In the genomic region with DNA sequence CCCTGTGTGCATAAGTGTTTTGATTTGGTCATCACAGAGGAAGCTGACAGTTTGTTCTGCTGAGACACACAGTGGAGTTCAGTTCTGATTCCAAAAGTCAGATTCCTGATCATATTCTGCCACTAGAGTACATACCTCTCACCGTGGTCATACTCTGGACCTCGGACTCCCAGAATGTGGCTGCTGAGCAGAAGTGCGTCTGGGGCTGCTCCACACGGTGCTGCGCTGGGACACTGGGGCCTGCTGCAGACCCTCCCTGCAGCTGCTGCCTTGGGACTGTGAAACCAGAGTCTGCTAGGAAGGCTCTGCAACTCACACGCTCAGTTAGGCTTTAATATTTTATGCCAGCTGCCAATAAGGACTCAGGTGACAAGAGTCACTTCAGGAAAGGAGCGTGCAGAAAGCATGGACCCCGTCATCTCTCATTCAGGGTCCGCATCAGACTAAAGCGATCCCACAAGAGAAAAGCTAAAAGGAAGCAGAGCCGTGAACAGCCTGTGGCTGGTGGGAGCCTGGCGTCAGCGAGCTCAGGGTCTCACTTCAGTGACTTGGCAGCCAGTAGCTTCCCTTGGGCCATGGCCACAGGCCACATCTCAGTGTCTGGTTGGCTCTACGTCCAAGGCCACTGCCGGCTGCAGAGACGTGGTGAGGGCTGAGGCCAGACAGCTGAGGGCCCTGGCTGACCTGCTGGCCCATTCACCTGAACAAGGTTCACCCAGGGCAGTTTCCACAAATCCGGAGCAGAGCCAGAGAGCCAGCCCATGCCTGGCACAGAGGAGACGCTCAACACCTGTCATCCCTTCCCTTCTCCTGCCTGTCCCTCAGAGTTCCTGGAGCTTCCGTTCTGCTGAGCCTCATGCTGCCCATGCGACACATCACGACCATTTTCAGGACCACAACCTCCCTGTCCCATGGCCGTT, we compare ENCODE assay signal across 1 cellular context.
TF ChIP-seq lines count a peak whose summit lies in the region.

No MANE protein-coding gene starts in this region.

TF ChIP-seq in HepG2, 621 proteins besides CTCF, POLR2A, EP300 and RAD21 (continued from another document and continues in another):
- TF ChIP-seq ZNF414 (CRISPR knock-in tag; IDR thresholded peaks at IDR 0.05), result peak; percentile 93
- peak; percentile 65 for TF ChIP-seq ZNF317 (CRISPR knock-in tag; IDR thresholded peaks at IDR 0.05)
- TF ChIP-seq ZNF784 (CRISPR knock-in tag; IDR thresholded peaks at IDR 0.05; ENCODE audit: borderline replicate concordance), result peak; percentile 91
- TF ChIP-seq, protein P1, sequence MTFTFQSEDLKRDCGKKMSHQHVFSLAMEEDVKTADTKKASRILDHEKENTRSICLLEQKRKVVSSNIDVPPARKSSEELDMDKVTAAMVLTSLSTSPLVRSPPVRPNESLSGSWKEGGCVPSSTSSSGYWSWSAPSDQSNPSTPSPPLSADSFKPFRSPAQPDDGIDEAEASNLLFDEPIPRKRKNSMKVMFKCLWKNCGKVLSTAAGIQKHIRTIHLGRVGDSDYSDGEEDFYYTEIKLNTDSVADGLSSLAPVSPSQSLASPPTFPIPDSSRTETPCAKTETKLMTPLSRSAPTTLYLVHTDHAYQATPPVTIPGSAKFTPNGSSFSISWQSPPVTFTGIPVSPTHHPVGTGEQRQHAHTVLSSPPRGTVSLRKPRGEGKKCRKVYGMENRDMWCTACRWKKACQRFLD (CRISPR knock-in tag; IDR thresholded peaks at IDR 0.05; ENCODE audit: borderline replicate concordance), result no peak; the same call in 1 of the 2 replicates
- no peak for TF ChIP-seq SUZ12 (IDR thresholded peaks at IDR 0.05; ENCODE audit: low read depth, low read length)
- TF ChIP-seq PAXIP1 (CRISPR knock-in tag; conservative IDR thresholded peaks at IDR 0.05), result peak; percentile 84
- no peak for TF ChIP-seq SRSF4 (IDR thresholded peaks at IDR 0.05; ENCODE audit: low read depth, low read length, poor library complexity, severe bottlenecking)
- peak; percentile 20; the same call in 1 of the 2 replicates for TF ChIP-seq STAG1 (CRISPR knock-in tag; IDR thresholded peaks at IDR 0.05)
- no peak for TF ChIP-seq NCOA5 (CRISPR knock-in tag; IDR thresholded peaks at IDR 0.05)
- peak; percentile 90 for TF ChIP-seq ZBTB21 (CRISPR knock-in tag; IDR thresholded peaks at IDR 0.05)
- TF ChIP-seq KLF12 (CRISPR knock-in tag; IDR thresholded peaks at IDR 0.05; ENCODE audit: borderline replicate concordance), result no peak
- peak; percentile 71 for TF ChIP-seq MED1 (CRISPR knock-in tag; IDR thresholded peaks at IDR 0.05)
- peak; percentile 80 for TF ChIP-seq ZBTB7B (CRISPR knock-in tag; IDR thresholded peaks at IDR 0.05)
- TF ChIP-seq EHMT2 (IDR thresholded peaks at IDR 0.05; ENCODE audit: borderline replicate concordance, low read depth, low read length), result no peak; the same call in 1 of the 2 replicates
- no peak for TF ChIP-seq KLF13 (CRISPR knock-in tag; IDR thresholded peaks at IDR 0.05)
- TF ChIP-seq ZNF543 (CRISPR knock-in tag; IDR thresholded peaks at IDR 0.05), result peak; percentile 72; the same call in 1 of the 2 replicates
- no peak for TF ChIP-seq GTF2F1 (IDR thresholded peaks at IDR 0.05; ENCODE audit: low read length)
- TF ChIP-seq TRIM24 (CRISPR knock-in tag; IDR thresholded peaks at IDR 0.05), result no peak
- TF ChIP-seq, protein P2, sequence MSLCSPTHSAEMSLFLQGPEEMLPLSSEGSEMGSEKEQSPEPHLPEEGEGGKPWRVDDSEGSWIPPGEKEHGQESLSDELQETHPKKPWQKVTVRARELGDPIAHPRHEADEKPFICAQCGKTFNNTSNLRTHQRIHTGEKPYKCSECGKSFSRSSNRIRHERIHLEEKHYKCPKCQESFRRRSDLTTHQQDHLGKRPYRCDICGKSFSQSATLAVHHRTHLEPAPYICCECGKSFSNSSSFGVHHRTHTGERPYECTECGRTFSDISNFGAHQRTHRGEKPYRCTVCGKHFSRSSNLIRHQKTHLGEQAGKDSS (CRISPR knock-in tag; IDR thresholded peaks at IDR 0.05; ENCODE audit: borderline replicate concordance, low read depth), result peak; percentile 92
- no peak; the same call in 1 of the 2 replicates for TF ChIP-seq AKAP8 (CRISPR knock-in tag; IDR thresholded peaks at IDR 0.05)
- no peak; the same call in 1 of the 2 replicates for TF ChIP-seq ZNF770 (CRISPR knock-in tag; IDR thresholded peaks at IDR 0.05)
- TF ChIP-seq ZNF180 (CRISPR knock-in tag; IDR thresholded peaks at IDR 0.05; ENCODE audit: borderline replicate concordance, low read depth), result no peak
- TF ChIP-seq SNAI1 (CRISPR knock-in tag; IDR thresholded peaks at IDR 0.05; ENCODE audit: borderline replicate concordance), result no peak
- TF ChIP-seq, protein P3, sequence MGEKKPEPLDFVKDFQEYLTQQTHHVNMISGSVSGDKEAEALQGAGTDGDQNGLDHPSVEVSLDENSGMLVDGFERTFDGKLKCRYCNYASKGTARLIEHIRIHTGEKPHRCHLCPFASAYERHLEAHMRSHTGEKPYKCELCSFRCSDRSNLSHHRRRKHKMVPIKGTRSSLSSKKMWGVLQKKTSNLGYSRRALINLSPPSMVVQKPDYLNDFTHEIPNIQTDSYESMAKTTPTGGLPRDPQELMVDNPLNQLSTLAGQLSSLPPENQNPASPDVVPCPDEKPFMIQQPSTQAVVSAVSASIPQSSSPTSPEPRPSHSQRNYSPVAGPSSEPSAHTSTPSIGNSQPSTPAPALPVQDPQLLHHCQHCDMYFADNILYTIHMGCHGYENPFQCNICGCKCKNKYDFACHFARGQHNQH (CRISPR knock-in tag; IDR thresholded peaks at IDR 0.05), result peak; percentile 69
- no peak for TF ChIP-seq TCF12 (IDR thresholded peaks at IDR 0.05)
- TF ChIP-seq TCF12 (CRISPR knock-in tag; IDR thresholded peaks at IDR 0.05), result no peak
- TF ChIP-seq ATF7 (IDR thresholded peaks at IDR 0.05), result no peak
- TF ChIP-seq ATF7 (CRISPR knock-in tag; IDR thresholded peaks at IDR 0.05), result no peak
- TF ChIP-seq CBX2 (IDR thresholded peaks at IDR 0.05; ENCODE audit: low read depth, low read length), result no peak
- no peak for TF ChIP-seq CBX2 (CRISPR knock-in tag; IDR thresholded peaks at IDR 0.05; ENCODE audit: low read depth)
- peak; percentile 92 for TF ChIP-seq TBL1XR1 (IDR thresholded peaks at IDR 0.05; ENCODE audit: borderline replicate concordance, low read length, partially characterized antibody)
- TF ChIP-seq FOXP4 (CRISPR knock-in tag; IDR thresholded peaks at IDR 0.05), result peak; percentile 70
- TF ChIP-seq ZSCAN22 (CRISPR knock-in tag; IDR thresholded peaks at IDR 0.05), result peak; percentile 59; the same call in 1 of the 2 replicates
- TF ChIP-seq THAP11 (CRISPR knock-in tag; IDR thresholded peaks at IDR 0.05), result peak; percentile 47; the same call in 1 of the 2 replicates
- TF ChIP-seq IRF2 (CRISPR knock-in tag; IDR thresholded peaks at IDR 0.05), result peak; percentile 58
- TF ChIP-seq TBX3 (IDR thresholded peaks at IDR 0.05; ENCODE audit: borderline replicate concordance), result no peak; the same call in 1 of the 2 replicates
- TF ChIP-seq SP2 (CRISPR knock-in tag; IDR thresholded peaks at IDR 0.05), result peak; percentile 48; the same call in 1 of the 2 replicates
- no peak for TF ChIP-seq EZH2 (conservative IDR thresholded peaks at IDR 0.05; ENCODE audit: low read depth, low read length)
- 0 out of 2 replicates have a peak, but pooled peaks have one; percentile 4 for TF ChIP-seq ZNF557 (CRISPR knock-in tag; IDR thresholded peaks at IDR 0.05)
- no peak for TF ChIP-seq ZNF33A (CRISPR knock-in tag; IDR thresholded peaks at IDR 0.05; ENCODE audit: borderline replicate concordance)
- TF ChIP-seq ZBTB1 (CRISPR knock-in tag; IDR thresholded peaks at IDR 0.05; ENCODE audit: borderline replicate concordance), result no peak
- peak; percentile 61; the same call in 1 of the 2 replicates for TF ChIP-seq FOXO1 (CRISPR knock-in tag; IDR thresholded peaks at IDR 0.05)
- TF ChIP-seq CBFB (CRISPR knock-in tag; IDR thresholded peaks at IDR 0.05), result no peak
- peak; percentile 67 for TF ChIP-seq KAT8 (CRISPR knock-in tag; IDR thresholded peaks at IDR 0.05)
- TF ChIP-seq, protein P4, sequence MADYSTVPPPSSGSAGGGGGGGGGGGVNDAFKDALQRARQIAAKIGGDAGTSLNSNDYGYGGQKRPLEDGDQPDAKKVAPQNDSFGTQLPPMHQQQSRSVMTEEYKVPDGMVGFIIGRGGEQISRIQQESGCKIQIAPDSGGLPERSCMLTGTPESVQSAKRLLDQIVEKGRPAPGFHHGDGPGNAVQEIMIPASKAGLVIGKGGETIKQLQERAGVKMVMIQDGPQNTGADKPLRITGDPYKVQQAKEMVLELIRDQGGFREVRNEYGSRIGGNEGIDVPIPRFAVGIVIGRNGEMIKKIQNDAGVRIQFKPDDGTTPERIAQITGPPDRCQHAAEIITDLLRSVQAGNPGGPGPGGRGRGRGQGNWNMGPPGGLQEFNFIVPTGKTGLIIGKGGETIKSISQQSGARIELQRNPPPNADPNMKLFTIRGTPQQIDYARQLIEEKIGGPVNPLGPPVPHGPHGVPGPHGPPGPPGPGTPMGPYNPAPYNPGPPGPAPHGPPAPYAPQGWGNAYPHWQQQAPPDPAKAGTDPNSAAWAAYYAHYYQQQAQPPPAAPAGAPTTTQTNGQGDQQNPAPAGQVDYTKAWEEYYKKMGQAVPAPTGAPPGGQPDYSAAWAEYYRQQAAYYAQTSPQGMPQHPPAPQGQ (CRISPR knock-in tag; IDR thresholded peaks at IDR 0.05; ENCODE audit: borderline replicate concordance), result 0 out of 2 replicates have a peak, but pooled peaks have one; percentile 71
- no peak for TF ChIP-seq RFX3 (CRISPR knock-in tag; IDR thresholded peaks at IDR 0.05)
- TF ChIP-seq SMAD9 (CRISPR knock-in tag; IDR thresholded peaks at IDR 0.05), result no peak; the same call in 1 of the 2 replicates
- TF ChIP-seq, protein P5, sequence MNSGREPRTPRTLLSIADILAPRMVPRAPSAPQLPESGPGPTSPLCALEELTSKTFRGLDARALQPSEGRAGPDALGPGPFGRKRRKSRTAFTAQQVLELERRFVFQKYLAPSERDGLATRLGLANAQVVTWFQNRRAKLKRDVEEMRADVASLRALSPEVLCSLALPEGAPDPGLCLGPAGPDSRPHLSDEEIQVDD (CRISPR knock-in tag; IDR thresholded peaks at IDR 0.05; ENCODE audit: borderline replicate concordance), result peak; percentile 71; the same call in 1 of the 2 replicates
- peak; percentile 84; the same call in 1 of the 2 replicates for TF ChIP-seq EEA1 (CRISPR knock-in tag; IDR thresholded peaks at IDR 0.05; ENCODE audit: borderline replicate concordance)
- no peak for TF ChIP-seq REL (CRISPR knock-in tag; conservative IDR thresholded peaks at IDR 0.05)
